ENCODE assay signal across 32 cellular contexts in genomic region chr1:41338820-41339219, GRCh38. TPM values are rescaled to one million over a fixed set of nuclear protein-coding genes. Genes with fewer than 3 reads are reported as not detected.
"Had no signal": no experiment of that assay in that cellular context is flagged by ENCODE, and none has a peak within 500 bp of the region (broad histone marks: within the 10 kb centered on the region; RNA-seq: fewer than 3 reads in every experiment).

No MANE protein-coding gene starts in this region.

- ATAC-seq: effector memory CD8-positive, alpha-beta T cell; heart right ventricle; left cardiac atrium; left lung; mucosa of descending colon; natural killer cell treated with Interleukin-12 subunit alpha and Interleukin-12 subunit beta and Interleukin-15 and Interleukin-18, amount 100 ng/mL, for 72 hours; sciatic nerve; stimulated activated naive CD8-positive, alpha-beta T cell treated with anti-CD3 and anti-CD28 coated beads, Interleukin-15, amount 100 ng/mL, for 72 hours; upper lobe of right lung had no signal

- H3K4me3 ChIP-seq: esophagus squamous epithelium, heart right ventricle, left lung, mucosa of descending colon, smooth muscle cell, suprapubic skin, transverse colon, upper lobe of right lung, uterus had no signal

- H3K4me1 Mint-ChIP-seq: mesothelial cell of epicardium, naive B cell, neural crest cell had no signal

- FAIRE-seq: endometrium had no signal

- H3K4me3 Mint-ChIP-seq: effector memory CD8-positive, alpha-beta T cell; mesothelial cell of epicardium; naive B cell; natural killer cell treated with Interleukin-12 subunit alpha and Interleukin-12 subunit beta and Interleukin-15 and Interleukin-18, amount 100 ng/mL, for 72 hours; neural crest cell; stimulated activated naive CD8-positive, alpha-beta T cell treated with anti-CD3 and anti-CD28 coated beads, Interleukin-15, amount 100 ng/mL, for 72 hours had no signal

- H3K9me3 Mint-ChIP-seq: effector memory CD8-positive, alpha-beta T cell had no signal

- H3K9ac ChIP-seq: parathyroid adenoma had no signal

- H3K27ac ChIP-seq: esophagus squamous epithelium, heart right ventricle, left lung, parathyroid adenoma, suprapubic skin, transverse colon, upper lobe of right lung, uterus had no signal

- H3K4me2 ChIP-seq: smooth muscle cell had no signal

- H3K36me3 ChIP-seq: esophagus squamous epithelium, heart right ventricle, left lung, suprapubic skin, transverse colon, upper lobe of right lung, uterus had no signal

- H2AFZ ChIP-seq: parathyroid adenoma had no signal

- H3K9me3 ChIP-seq: uterus had no signal

- DNase-seq: effector memory CD8-positive, alpha-beta T cell; erythroblast; esophagus squamous epithelium; foreskin melanocyte; glutamatergic neuron; heart right ventricle; hippocampal formation; left cardiac atrium; left lung; mesenchymal stem cell; mucosa of descending colon; naive B cell; stimulated activated CD4-positive, alpha-beta T cell treated with anti-CD3 and anti-CD28 coated beads, Interleukin-12 subunit alpha, Interleukin-12 subunit beta, amount 100 ng/mL, for 4 hours; stimulated activated CD4-positive, alpha-beta T cell treated with anti-CD3 and anti-CD28 coated beads, Interleukin-1b, Interleukin-23, amount 100 ng/mL, for 48 hours; stimulated activated CD4-positive, alpha-beta T cell treated with anti-CD3 and anti-CD28 coated beads, Interleukin-4, amount 100 ng/mL, for 1 hour; stimulated activated CD8-positive, alpha-beta memory T cell treated with anti-CD3 and anti-CD28 coated beads, Interleukin-4, amount 100 ng/mL, for 48 hours; stimulated activated naive CD4-positive, alpha-beta T cell; stimulated activated naive CD8-positive, alpha-beta T cell treated with anti-CD3 and anti-CD28 coated beads, Interleukin-15, amount 100 ng/mL, for 72 hours; transverse colon; upper lobe of right lung; uterus had no signal

- H3K27me3 ChIP-seq: left lung, suprapubic skin, upper lobe of right lung, uterus had no signal

- H3K27ac Mint-ChIP-seq: effector memory CD8-positive, alpha-beta T cell; mesothelial cell of epicardium; naive B cell; natural killer cell treated with Interleukin-12 subunit alpha and Interleukin-12 subunit beta and Interleukin-15 and Interleukin-18, amount 100 ng/mL, for 72 hours; progenitor cell of endocrine pancreas; stimulated activated naive CD8-positive, alpha-beta T cell treated with anti-CD3 and anti-CD28 coated beads, Interleukin-15, amount 100 ng/mL, for 72 hours had no signal

- H3K36me3 Mint-ChIP-seq: naive B cell had no signal

- H3K79me2 ChIP-seq: parathyroid adenoma had no signal

- H3K27me3 Mint-ChIP-seq: progenitor cell of endocrine pancreas had no signal

- H3K4me1 ChIP-seq: left lung, parathyroid adenoma, upper lobe of right lung, uterus had no signal

RNA-seq across cellular contexts. Expression of gene FOXO6, which starts 22.4 kb away (rescaled TPM):
- total RNA-seq: lung microvascular endothelial cell; natural killer cell treated with Interleukin-12 subunit alpha and Interleukin-12 subunit beta and Interleukin-15 and Interleukin-18, amount 100 ng/mL, for 72 hours; osteoblast had no signal
